1 cellular context compared by ENCODE assay signal in genomic region chr17:63096426-63096825, GRCh38.
A peak's percentile ranks its signal among the peaks of the same experiment; 100 is the strongest.
TF ChIP-seq lines count a peak whose summit lies in the region.

No MANE protein-coding gene starts in this region.

TF ChIP-seq in IMR-90, 13 proteins besides CTCF, POLR2A, EP300 and RAD21:
- 0 out of 2 replicates have a peak, but pooled peaks have one; percentile 18 for TF ChIP-seq FOS (IDR thresholded peaks at IDR 0.05; ENCODE audit: low read depth, low read length)
- no peak for TF ChIP-seq SMC3 (IDR thresholded peaks at IDR 0.05; ENCODE audit: low read depth, low read length)
